ENCODE assay signal across 9 cellular contexts in the genomic region with DNA sequence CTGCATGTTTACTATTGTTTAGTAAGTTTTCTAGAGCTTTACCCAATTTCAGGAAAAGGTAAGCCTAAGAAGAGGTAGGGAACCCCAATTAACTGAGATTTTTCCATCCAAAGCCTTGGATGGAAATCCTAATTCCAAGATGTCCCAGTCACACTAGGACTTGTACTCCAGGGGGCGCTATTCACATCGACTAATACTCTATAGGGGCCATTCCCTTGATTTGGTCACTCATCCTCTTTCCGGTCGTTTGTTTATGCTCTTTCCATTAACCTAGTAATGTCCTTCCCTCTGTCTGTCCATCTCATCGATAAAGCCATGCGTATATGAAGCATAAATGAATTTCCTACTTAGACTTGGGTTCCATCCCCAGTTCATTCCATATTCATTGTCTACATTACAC.
A peak's percentile ranks its signal among the peaks of the same experiment; 100 is the strongest.
DNase-seq lines count a peak whose midpoint lies in the region; ATAC-seq and TF ChIP-seq lines count a peak whose summit lies in the region.
"Had no signal": no experiment of that assay in that cellular context is flagged by ENCODE, and none has a peak within 500 bp of the region (broad histone marks: within the 10 kb centered on the region; RNA-seq: fewer than 3 reads in every experiment).

No MANE protein-coding gene starts in this region.

- H3K9me3 Mint-ChIP-seq in nephron = no peaks in the 10 kb centered on the region
- peaks cover 3% of the 10 kb centered on the region for H3K9me3 Mint-ChIP-seq in activated CD4-positive, alpha-beta T cell treated with anti-CD3 and anti-CD28 coated beads, Interleukin-2, amount 10 ng/mL, durations not matched to agents 24 days and 14 days

- 29% methylated on average over 2 of the region's 6 CpGs; no CpG with 5 or more reads in 1 of the 2 experiments for WGBS in IMR-90 (ENCODE audit: extremely low coverage in 2 of 2, insufficient read length in 1 of 2), 2 experiments

- H3K9me3 ChIP-seq in IMR-90 (ENCODE audit: control insufficient read depth, insufficient read depth, low read length) = no peaks in the 10 kb centered on the region

- no peak for DNase-seq in GM06990 (ENCODE audit: extremely low read depth, insufficient read length)
- no peak for DNase-seq in IMR-90
- DNase-seq in astrocyte of the spinal cord (ENCODE audit: low read depth, low spot score) = no peak
- no peak for DNase-seq in DMS153 treated with DMSO at 0.1 percent for 48 hours (lab: John Stamatoyannopoulos, UW; ENCODE audit: unreplicated experiment)
- DNase-seq in activated CD4-positive, alpha-beta T cell treated with anti-CD3 and anti-CD28 coated beads, Interleukin-2, amount 10 ng/mL, durations not matched to agents 24 days and 14 days = no peak
- DNase-seq: head of caudate nucleus, RPMI8226 had no signal

- TF ChIP-seq CTCF in GM06990 (IDR thresholded peaks at IDR 0.05; ENCODE audit: insufficient read depth, low read length, poor library complexity, severe bottlenecking) (peak; percentile 32), IMR-90 (conservative IDR thresholded peaks at IDR 0.05; ENCODE audit: low read depth, low read length) (peak; percentile 23; the same call in 1 of the 2 replicates), astrocyte of the spinal cord (IDR thresholded peaks at IDR 0.05; ENCODE audit: low read depth, low read length) (peak; percentile 26), nephron (IDR thresholded peaks at IDR 0.05; ENCODE audit: unreplicated experiment in 3 of 3) (peak in 2 of 3 experiments; percentile 7 to 16)

- H4K20me1 ChIP-seq in IMR-90 (ENCODE audit: insufficient read depth, low read length) = no peaks in the 10 kb centered on the region

- H3K4me2 ChIP-seq in IMR-90 (ENCODE audit: low read depth, low read length) = no peak overlapping the region

- H2AK9ac ChIP-seq in IMR-90 (replicated peaks; ENCODE audit: low read depth, low read length, poor library complexity) = no peak overlapping the region

- H2AFZ ChIP-seq in IMR-90 (replicated peaks; ENCODE audit: low read length, poor library complexity) = no peak overlapping the region

- peaks cover 0 to 8% of the 10 kb centered on the region in 2 experiments; a peak in 1 of 4 replicates for H3K79me1 ChIP-seq in IMR-90 (ENCODE audit: low read depth in 1 of 2, low read length in 2 of 2)

- dilution Hi-C loops in IMR-90 (cut with HindIII; ENCODE audit: low sequenced_read_pairs, unreplicated experiment) = no loop called here

- no peak overlapping the region for H3K4me3 ChIP-seq in GM06990 (replicated peaks; ENCODE audit: low read depth, low read length)
- H3K4me3 ChIP-seq in IMR-90 (ENCODE audit: insufficient read depth, low read depth, low read length) = no peak overlapping the region
- H3K4me3 ChIP-seq in astrocyte of the spinal cord (ENCODE audit: low read depth, low read length) = no peak overlapping the region

- no peaks in the 10 kb centered on the region for H3K27me3 ChIP-seq in GM06990 (replicated peaks; ENCODE audit: control insufficient read depth, insufficient read depth, low read length)
- no peaks in the 10 kb centered on the region for H3K27me3 ChIP-seq in IMR-90 (ENCODE audit: control insufficient read depth, insufficient read depth, low read length)

- no peak overlapping the region for H2AK5ac ChIP-seq in IMR-90 (ENCODE audit: low read depth, low read length)

- BruUV-seq in IMR-90 (replicated peaks; lab: Mats Ljungman, UMichigan) = no TSS peak

- POLR2A ChIA-PET in IMR-90 (lab: Charles Lee; ENCODE audit: unreplicated experiment) = no interaction called here

- H3K14ac ChIP-seq in IMR-90 (replicated peaks; ENCODE audit: low read depth, low read length) = no peak overlapping the region

- in situ Hi-C loops in IMR-90 (cut with MboI; ENCODE audit: low sequenced_read_pairs) = no loop called here
- in situ Hi-C loops in astrocyte of the spinal cord (cut with HindIII; ENCODE audit: low sequenced_read_pairs) = no loop called here

- H4K5ac ChIP-seq in IMR-90 (ENCODE audit: low read depth, low read length) = no peak overlapping the region

- no peak overlapping the region for H3K27ac ChIP-seq in IMR-90 (ENCODE audit: insufficient read depth, low read length)

- no peak overlapping the region for H4K91ac ChIP-seq in IMR-90 (ENCODE audit: insufficient read depth, low read depth, low read length)

- H3K23ac ChIP-seq in IMR-90 (ENCODE audit: low read depth, low read length) = no peak overlapping the region

- H3K4me1 ChIP-seq in IMR-90 (ENCODE audit: control insufficient read depth, insufficient read depth, low read length) = peaks cover 9% of the 10 kb centered on the region

- intact Hi-C loops in IMR-90 (cut with micrococcal nuclease) = no loop called here
- intact Hi-C loops in activated CD4-positive, alpha-beta T cell treated with anti-CD3 and anti-CD28 coated beads, Interleukin-2, amount 10 ng/mL, durations not matched to agents 24 days and 14 days (cut with micrococcal nuclease) = no loop called here

- H3K9ac ChIP-seq in IMR-90 (ENCODE audit: low read depth, low read length) = no peak overlapping the region

- no peak overlapping the region for H2BK15ac ChIP-seq in IMR-90 (ENCODE audit: low read depth, low read length)

- peaks cover 13% of the 10 kb centered on the region for H3K4me1 Mint-ChIP-seq in nephron
- peaks cover 5% of the 10 kb centered on the region for H3K4me1 Mint-ChIP-seq in activated CD4-positive, alpha-beta T cell treated with anti-CD3 and anti-CD28 coated beads, Interleukin-2, amount 10 ng/mL, durations not matched to agents 24 days and 14 days

- H3K27me3 Mint-ChIP-seq in nephron (ENCODE audit: low read depth) = no peaks in the 10 kb centered on the region
- H3K27me3 Mint-ChIP-seq in activated CD4-positive, alpha-beta T cell treated with anti-CD3 and anti-CD28 coated beads, Interleukin-2, amount 10 ng/mL, durations not matched to agents 24 days and 14 days = no peaks in the 10 kb centered on the region

- no peak overlapping the region for H3K4me3 Mint-ChIP-seq in nephron
- no peak overlapping the region for H3K4me3 Mint-ChIP-seq in activated CD4-positive, alpha-beta T cell treated with anti-CD3 and anti-CD28 coated beads, Interleukin-2, amount 10 ng/mL, durations not matched to agents 24 days and 14 days

- CTCF ChIA-PET in IMR-90 (lab: Yijun Ruan, JAX) = interaction anchor here (0.5 kb wide), 1 partner anchor 676 kb away, joined by 3 read pairs; no protein-coding TSS in a partner anchor

- no peaks in the 10 kb centered on the region for H3K36me3 Mint-ChIP-seq in nephron (ENCODE audit: low read depth)
- peaks cover 7% of the 10 kb centered on the region for H3K36me3 Mint-ChIP-seq in activated CD4-positive, alpha-beta T cell treated with anti-CD3 and anti-CD28 coated beads, Interleukin-2, amount 10 ng/mL, durations not matched to agents 24 days and 14 days (ENCODE audit: low read depth)

- H3K9me1 ChIP-seq in IMR-90 (ENCODE audit: insufficient read depth, low read length) = peaks cover 3% of the 10 kb centered on the region; the same call in 1 of the 2 replicates

- no peak overlapping the region for H3K18ac ChIP-seq in IMR-90 (ENCODE audit: low read depth, low read length)

- no peak overlapping the region for H3K27ac Mint-ChIP-seq in nephron
- no peak overlapping the region for H3K27ac Mint-ChIP-seq in activated CD4-positive, alpha-beta T cell treated with anti-CD3 and anti-CD28 coated beads, Interleukin-2, amount 10 ng/mL, durations not matched to agents 24 days and 14 days

- H2BK5ac ChIP-seq in IMR-90 (ENCODE audit: low read depth, low read length, poor library complexity, severe bottlenecking) = no peak overlapping the region

- TF ChIP-seq POLR2A in IMR-90 (IDR thresholded peaks at IDR 0.05; ENCODE audit: low read depth, low read length) = no peak

- H2BK120ac ChIP-seq in IMR-90 (ENCODE audit: low read depth, low read length) = no peak overlapping the region

- no peak overlapping the region for H3K4ac ChIP-seq in IMR-90 (ENCODE audit: low read depth, low read length)

- H3K36me3 ChIP-seq in GM06990 (ENCODE audit: control insufficient read depth, insufficient read depth, low read length) (no peaks in the 10 kb centered on the region), IMR-90 (ENCODE audit: control insufficient read depth, insufficient read depth, low read length) (no peaks in the 10 kb centered on the region)

- no peak overlapping the region for H2BK20ac ChIP-seq in IMR-90 (ENCODE audit: low read depth, low read length)

- no peak overlapping the region for H3K56ac ChIP-seq in IMR-90 (ENCODE audit: extremely low read depth, insufficient read depth, low read length)

- ATAC-seq in IMR-90 (ENCODE audit: low read depth) (no peak), HG03342 (IDR thresholded peaks at IDR 0.05; ENCODE audit: unreplicated experiment) (no peak)

- H4K8ac ChIP-seq in IMR-90 (ENCODE audit: low read depth in 2 of 2, low read length in 2 of 2) = no peak overlapping the region

- no peak for TF ChIP-seq RAD21 in IMR-90 (IDR thresholded peaks at IDR 0.05; ENCODE audit: low read length)

TF ChIP-seq in IMR-90, 13 proteins besides CTCF, POLR2A, EP300 and RAD21 (continues in another document):
- TF ChIP-seq RFX5 (IDR thresholded peaks at IDR 0.05; ENCODE audit: low read depth, low read length) (no peak), MAZ (IDR thresholded peaks at IDR 0.05; ENCODE audit: borderline replicate concordance, low read depth, low read length) (no peak), FOS (IDR thresholded peaks at IDR 0.05; ENCODE audit: low read depth, low read length) (no peak), MXI1 (IDR thresholded peaks at IDR 0.05; ENCODE audit: borderline replicate concordance, low read depth, low read length) (no peak), NFE2L2 (IDR thresholded peaks at IDR 0.05; ENCODE audit: low read depth, low read length) (no peak), SMC3 (IDR thresholded peaks at IDR 0.05; ENCODE audit: low read depth, low read length) (no peak), MAFK (IDR thresholded peaks at IDR 0.05; ENCODE audit: low read depth, low read length) (no peak), CEBPB (IDR thresholded peaks at IDR 0.05; ENCODE audit: low read depth, low read length) (no peak), CHD1 (IDR thresholded peaks at IDR 0.05; ENCODE audit: low read depth, low read length) (no peak), BHLHE40 (IDR thresholded peaks at IDR 0.05; ENCODE audit: low read depth, low read length) (no peak), RCOR1 (IDR thresholded peaks at IDR 0.05; ENCODE audit: insufficient replicate concordance, low read length) (no peak)
- TF ChIP-seq, protein P1, sequence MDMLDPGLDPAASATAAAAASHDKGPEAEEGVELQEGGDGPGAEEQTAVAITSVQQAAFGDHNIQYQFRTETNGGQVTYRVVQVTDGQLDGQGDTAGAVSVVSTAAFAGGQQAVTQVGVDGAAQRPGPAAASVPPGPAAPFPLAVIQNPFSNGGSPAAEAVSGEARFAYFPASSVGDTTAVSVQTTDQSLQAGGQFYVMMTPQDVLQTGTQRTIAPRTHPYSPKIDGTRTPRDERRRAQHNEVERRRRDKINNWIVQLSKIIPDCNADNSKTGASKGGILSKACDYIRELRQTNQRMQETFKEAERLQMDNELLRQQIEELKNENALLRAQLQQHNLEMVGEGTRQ (IDR thresholded peaks at IDR 0.05; ENCODE audit: low read depth, low read length) = no peak
